In the genomic region with DNA sequence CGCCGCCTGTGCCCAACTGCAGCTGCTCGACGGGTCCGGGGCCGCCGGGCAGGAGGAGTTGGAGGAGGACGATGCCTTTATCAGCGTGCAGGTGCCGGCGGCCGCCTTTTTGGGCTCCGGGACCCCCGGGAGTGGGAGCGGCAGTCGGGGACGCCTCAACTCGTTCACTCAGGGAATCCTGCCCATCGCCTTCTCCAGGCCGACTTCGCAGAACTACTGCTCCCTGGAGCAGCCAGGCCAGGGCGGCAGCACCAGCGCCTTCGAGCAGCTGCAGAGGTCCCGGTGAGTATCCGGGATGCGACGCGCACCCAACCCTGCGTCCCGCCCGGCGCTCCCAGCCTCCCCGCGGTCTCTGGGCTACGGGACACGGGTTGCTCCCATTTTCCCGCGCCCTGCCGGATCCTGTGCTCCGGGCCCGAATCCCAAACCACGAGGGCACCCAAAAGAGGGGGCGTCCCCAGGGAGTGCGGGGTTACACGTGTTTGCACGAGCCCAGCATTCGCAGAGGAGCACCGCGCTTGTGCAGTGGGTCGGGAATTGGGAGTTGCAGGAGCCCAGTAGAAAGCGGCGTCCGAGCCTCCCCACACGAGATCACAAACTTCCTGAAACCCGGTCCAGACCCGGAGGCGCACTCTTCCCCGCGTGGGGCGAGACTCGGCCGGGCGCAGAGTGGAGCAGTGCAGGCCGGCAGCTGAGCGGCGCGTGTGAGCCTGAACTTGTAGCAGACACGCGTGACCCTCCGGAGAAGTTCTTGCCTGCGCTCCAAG, we compare ENCODE assay signal across 8 cellular contexts. TPM values are rescaled to one million over a fixed set of nuclear protein-coding genes. Genes with fewer than 3 reads are reported as not detected.
DNase-seq lines count a peak whose midpoint lies in the region; ATAC-seq and TF ChIP-seq lines count a peak whose summit lies in the region.

No MANE protein-coding gene starts in this region.

- peaks cover 36% of the 10 kb centered on the region for H3K4me1 Mint-ChIP-seq in T-helper 2 cell treated with Interferon-gamma antibody and Interleukin-4, amounts not matched to agents 5 μg/mL and 100 μg/mL, for 36 hours (ENCODE audit: low read depth)

- no peaks in the 10 kb centered on the region for H3K27me3 ChIP-seq in GM06990 (replicated peaks; ENCODE audit: control insufficient read depth, insufficient read depth, low read length)
- no peaks in the 10 kb centered on the region for H3K27me3 ChIP-seq in esophagus (ENCODE audit: control insufficient read depth in 1 of 2, insufficient read depth in 2 of 2, low read length in 2 of 2)
- H3K27me3 ChIP-seq in muscle layer of duodenum (ENCODE audit: low read depth, low read length) = no peaks in the 10 kb centered on the region

- peaks cover 13% of the 10 kb centered on the region for H3K27me3 Mint-ChIP-seq in T-helper 2 cell treated with Interferon-gamma antibody and Interleukin-4, amounts not matched to agents 5 μg/mL and 100 μg/mL, for 36 hours (ENCODE audit: low read depth)

- peak overlapping the region; percentile 43 to 77 for H3K27ac ChIP-seq in esophagus (ENCODE audit: low read depth in 2 of 2, low read length in 1 of 2)
- H3K27ac ChIP-seq in muscle layer of duodenum (ENCODE audit: low read length) = peak overlapping the region; percentile 25
- H3K27ac ChIP-seq in urinary bladder (ENCODE audit: low read depth) = peak overlapping the region; percentile 49

- H3K36me3 ChIP-seq in GM06990 (ENCODE audit: control insufficient read depth, insufficient read depth, low read length) (no peaks in the 10 kb centered on the region), esophagus (ENCODE audit: control insufficient read depth in 2 of 2, insufficient read depth in 2 of 2, low read length in 1 of 2) (no peaks in the 10 kb centered on the region), muscle layer of duodenum (ENCODE audit: control insufficient read depth in 1 of 2, insufficient read depth in 2 of 2, low read length in 2 of 2) (no peaks in the 10 kb centered on the region), urinary bladder (ENCODE audit: insufficient read depth) (no peaks in the 10 kb centered on the region)

- DNase-seq in GM06990 (ENCODE audit: extremely low read depth, insufficient read length) (peak; percentile 63), NCI-H510A (lab: John Stamatoyannopoulos, UW) (no peak)
- DNase-seq in T-helper 2 cell treated with Interferon-gamma antibody and Interleukin-4, amounts not matched to agents 5 μg/mL and 100 μg/mL, for 36 hours (ENCODE audit: low spot score) = peak; percentile 21

- H3K27ac Mint-ChIP-seq in T-helper 2 cell treated with Interferon-gamma antibody and Interleukin-4, amounts not matched to agents 5 μg/mL and 100 μg/mL, for 36 hours = no peak overlapping the region

- H3K4me3 Mint-ChIP-seq in T-helper 2 cell treated with Interferon-gamma antibody and Interleukin-4, amounts not matched to agents 5 μg/mL and 100 μg/mL, for 36 hours = peak overlapping the region; percentile 85

- H3K4me1 ChIP-seq in esophagus (ENCODE audit: control insufficient read depth in 2 of 2, insufficient read depth in 2 of 2, low read length in 1 of 2) (peaks cover 4 to 8% of the 10 kb centered on the region in 2 donors), muscle layer of duodenum (ENCODE audit: control insufficient read depth in 1 of 2, insufficient read depth in 2 of 2, low read length in 2 of 2) (peaks cover 3 to 16% of the 10 kb centered on the region in 2 donors), urinary bladder (ENCODE audit: insufficient read depth) (no peaks in the 10 kb centered on the region)

- H3K9me3 ChIP-seq in esophagus (ENCODE audit: control insufficient read depth in 2 of 2, insufficient read depth in 1 of 2, low read depth in 1 of 2, low read length in 1 of 2) (no peaks in the 10 kb centered on the region), muscle layer of duodenum (ENCODE audit: control insufficient read depth in 1 of 2, low read length in 2 of 2) (no peaks in the 10 kb centered on the region)

- H3K4me3 ChIP-seq in GM06990 (replicated peaks; ENCODE audit: low read depth, low read length) = peak overlapping the region; percentile 75
- peak overlapping the region; percentile 51 to 75 for H3K4me3 ChIP-seq in esophagus (ENCODE audit: low read depth in 1 of 2, low read length in 2 of 2)
- H3K4me3 ChIP-seq in muscle layer of duodenum (ENCODE audit: low read depth in 1 of 2, low read length in 2 of 2) = peak overlapping the region; percentile 51 to 66
- peak overlapping the region; percentile 89 for H3K4me3 ChIP-seq in urinary bladder (ENCODE audit: low read depth, low read length)

- H3K9me3 Mint-ChIP-seq in T-helper 2 cell treated with Interferon-gamma antibody and Interleukin-4, amounts not matched to agents 5 μg/mL and 100 μg/mL, for 36 hours = no peaks in the 10 kb centered on the region

- WGBS in esophagus, 2 donors = 3 to 7% methylated on average over 69 to 72 of the region's 72 CpGs
- WGBS in urinary bladder = 8% methylated on average over 72 of the region's 72 CpGs

- TF ChIP-seq CTCF in GM06990 (IDR thresholded peaks at IDR 0.05; ENCODE audit: insufficient read depth, low read length, poor library complexity, severe bottlenecking) = no peak

- H3K36me3 Mint-ChIP-seq in T-helper 2 cell treated with Interferon-gamma antibody and Interleukin-4, amounts not matched to agents 5 μg/mL and 100 μg/mL, for 36 hours (ENCODE audit: low read depth) = peaks cover 12% of the 10 kb centered on the region

- ATAC-seq in HG02678 (IDR thresholded peaks at IDR 0.05; ENCODE audit: unreplicated experiment) (peak; percentile 22), GM19455 (IDR thresholded peaks at IDR 0.05; ENCODE audit: unreplicated experiment) (no peak)

RNA-seq across cellular contexts. Expression of gene CABLES1, which starts 1.2 kb away (rescaled TPM):
- 10 to 100 TPM in 1 of 2 donors, 1 to 10 TPM in 1; 3.8 to 10.0 TPM for polyA plus RNA-seq in esophagus
- total RNA-seq in urinary bladder = 14.6 TPM
- polyA plus RNA-seq in urinary bladder = 4.5 TPM
